In genomic region chr3:175273573-175273972, GRCh38 we compare ENCODE assay signal across 24 cellular contexts.
"Had no signal": no experiment of that assay in that cellular context is flagged by ENCODE, and none has a peak within 500 bp of the region (broad histone marks: within the 10 kb centered on the region; RNA-seq: fewer than 3 reads in every experiment).

No MANE protein-coding gene starts in this region.

- H3K4me3 Mint-ChIP-seq: activated CD4-positive, alpha-beta T cell treated with anti-CD3 and anti-CD28 coated beads, Interleukin-2, amount 10 ng/mL, durations not matched to agents 7 days and 5 days; activated CD8-positive, alpha-beta T cell treated with anti-CD3 and anti-CD28 coated beads, Interleukin-2, amount 10 ng/mL, durations not matched to agents 7 days and 5 days; activated naive CD4-positive, alpha-beta T cell treated with anti-CD3 and anti-CD28 coated beads, Interleukin-2, amount 50 U/mL, for 24 hours; activated T-helper 1 cell treated with anti-CD3 and anti-CD28 coated beads, Interleukin-12 subunit alpha, Interleukin-12 subunit beta, Interleukin-2, Interleukin-4 antibody, amounts not matched to agents 30 ng/mL and 10 ng/mL and 1 ng/mL, durations not matched to agents 14 hours and 24 hours and 36 hours; dendritic cell treated with granulocyte-macrophage colony-stimulating factor and Interleukin-4, amounts not matched to agents 40 ng/mL and 50 ng/mL, for 4 days; mesothelial cell of epicardium; natural killer cell; type B pancreatic cell had no signal

- H3K4me3 ChIP-seq: body of pancreas, cardiac muscle cell, hepatocyte, prostate gland, spleen, thoracic aorta had no signal

- H3K79me2 ChIP-seq: hepatocyte had no signal

- H3K27ac Mint-ChIP-seq: activated CD4-positive, alpha-beta T cell treated with anti-CD3 and anti-CD28 coated beads, Interleukin-2, amount 10 ng/mL, durations not matched to agents 7 days and 5 days; activated CD8-positive, alpha-beta T cell treated with anti-CD3 and anti-CD28 coated beads, Interleukin-2, amount 10 ng/mL, durations not matched to agents 7 days and 5 days; activated naive CD4-positive, alpha-beta T cell treated with anti-CD3 and anti-CD28 coated beads, Interleukin-2, amount 50 U/mL, for 24 hours; activated T-helper 1 cell treated with anti-CD3 and anti-CD28 coated beads, Interleukin-12 subunit alpha, Interleukin-12 subunit beta, Interleukin-2, Interleukin-4 antibody, amounts not matched to agents 30 ng/mL and 10 ng/mL and 1 ng/mL, durations not matched to agents 14 hours and 24 hours and 36 hours; dendritic cell treated with granulocyte-macrophage colony-stimulating factor and Interleukin-4, amounts not matched to agents 40 ng/mL and 50 ng/mL, for 4 days; mesothelial cell of epicardium; natural killer cell; type B pancreatic cell had no signal

- H3K27me3 Mint-ChIP-seq: activated CD4-positive, alpha-beta T cell treated with anti-CD3 and anti-CD28 coated beads, Interleukin-2, amount 10 ng/mL, durations not matched to agents 7 days and 5 days; activated naive CD4-positive, alpha-beta T cell treated with anti-CD3 and anti-CD28 coated beads, Interleukin-2, amount 50 U/mL, for 24 hours; dendritic cell treated with granulocyte-macrophage colony-stimulating factor and Interleukin-4, amounts not matched to agents 40 ng/mL and 50 ng/mL, for 4 days; type B pancreatic cell had no signal

- H3K4me1 ChIP-seq: body of pancreas, foreskin keratinocyte, prostate gland, spleen had no signal

- H3K9me3 Mint-ChIP-seq: activated CD4-positive, alpha-beta T cell treated with anti-CD3 and anti-CD28 coated beads, Interleukin-2, amount 10 ng/mL, durations not matched to agents 7 days and 5 days; activated naive CD4-positive, alpha-beta T cell treated with anti-CD3 and anti-CD28 coated beads, Interleukin-2, amount 50 U/mL, for 24 hours; activated T-helper 1 cell treated with anti-CD3 and anti-CD28 coated beads, Interleukin-12 subunit alpha, Interleukin-12 subunit beta, Interleukin-2, Interleukin-4 antibody, amounts not matched to agents 30 ng/mL and 10 ng/mL and 1 ng/mL, durations not matched to agents 14 hours and 24 hours and 36 hours; type B pancreatic cell had no signal

- H3K4me1 Mint-ChIP-seq: activated CD4-positive, alpha-beta T cell treated with anti-CD3 and anti-CD28 coated beads, Interleukin-2, amount 10 ng/mL, durations not matched to agents 7 days and 5 days; activated naive CD4-positive, alpha-beta T cell treated with anti-CD3 and anti-CD28 coated beads, Interleukin-2, amount 50 U/mL, for 24 hours; natural killer cell had no signal

- H3K36me3 Mint-ChIP-seq: activated naive CD4-positive, alpha-beta T cell treated with anti-CD3 and anti-CD28 coated beads, Interleukin-2, amount 50 U/mL, for 24 hours; mesothelial cell of epicardium; natural killer cell; type B pancreatic cell had no signal

- H3K27me3 ChIP-seq: body of pancreas, cardiac muscle cell, foreskin keratinocyte, hepatocyte, spleen had no signal

- H3K36me3 ChIP-seq: cardiac muscle cell, prostate gland, spleen, thoracic aorta, WERI-Rb-1 had no signal

- H3K27ac ChIP-seq: body of pancreas, cardiac muscle cell, foreskin keratinocyte, hepatocyte, prostate gland, spleen, thoracic aorta, WERI-Rb-1 had no signal

- ATAC-seq: activated CD8-positive, alpha-beta T cell treated with anti-CD3 and anti-CD28 coated beads, Interleukin-2, amount 10 ng/mL, durations not matched to agents 7 days and 5 days; body of pancreas; foreskin keratinocyte; left ventricle myocardium superior; natural killer cell had no signal

- DNase-seq: activated CD4-positive, alpha-beta T cell treated with anti-CD3 and anti-CD28 coated beads, Interleukin-2, amount 10 ng/mL, durations not matched to agents 7 days and 5 days; activated CD4-positive, CD25-positive, alpha-beta regulatory T cell treated with anti-CD3 and anti-CD28 coated beads, Interleukin-2, amount 50 U/mL, for 72 hours; activated CD8-positive, alpha-beta T cell treated with anti-CD3 and anti-CD28 coated beads, Interleukin-2, amount 10 ng/mL, durations not matched to agents 7 days and 5 days; activated gamma-delta T cell; anterior cingulate cortex; body of pancreas; effector CD4-positive, alpha-beta T cell; foreskin keratinocyte; left ventricle myocardium superior; natural killer cell; spleen; stimulated activated CD4-positive, alpha-beta T cell treated with anti-CD3 and anti-CD28 coated beads, Interleukin-4, amount 100 ng/mL, for 24 hours; stimulated activated naive CD4-positive, alpha-beta T cell treated with Interleukin-2 at 50 U/mL for 16 hours; T-helper 2 cell; WERI-Rb-1 had no signal

- H3K4me2 ChIP-seq: hepatocyte had no signal

- H3K9me3 ChIP-seq: body of pancreas, prostate gland, spleen, thoracic aorta had no signal

- H2AFZ ChIP-seq: hepatocyte had no signal
